1 cellular context compared by ENCODE assay signal in the genomic region with DNA sequence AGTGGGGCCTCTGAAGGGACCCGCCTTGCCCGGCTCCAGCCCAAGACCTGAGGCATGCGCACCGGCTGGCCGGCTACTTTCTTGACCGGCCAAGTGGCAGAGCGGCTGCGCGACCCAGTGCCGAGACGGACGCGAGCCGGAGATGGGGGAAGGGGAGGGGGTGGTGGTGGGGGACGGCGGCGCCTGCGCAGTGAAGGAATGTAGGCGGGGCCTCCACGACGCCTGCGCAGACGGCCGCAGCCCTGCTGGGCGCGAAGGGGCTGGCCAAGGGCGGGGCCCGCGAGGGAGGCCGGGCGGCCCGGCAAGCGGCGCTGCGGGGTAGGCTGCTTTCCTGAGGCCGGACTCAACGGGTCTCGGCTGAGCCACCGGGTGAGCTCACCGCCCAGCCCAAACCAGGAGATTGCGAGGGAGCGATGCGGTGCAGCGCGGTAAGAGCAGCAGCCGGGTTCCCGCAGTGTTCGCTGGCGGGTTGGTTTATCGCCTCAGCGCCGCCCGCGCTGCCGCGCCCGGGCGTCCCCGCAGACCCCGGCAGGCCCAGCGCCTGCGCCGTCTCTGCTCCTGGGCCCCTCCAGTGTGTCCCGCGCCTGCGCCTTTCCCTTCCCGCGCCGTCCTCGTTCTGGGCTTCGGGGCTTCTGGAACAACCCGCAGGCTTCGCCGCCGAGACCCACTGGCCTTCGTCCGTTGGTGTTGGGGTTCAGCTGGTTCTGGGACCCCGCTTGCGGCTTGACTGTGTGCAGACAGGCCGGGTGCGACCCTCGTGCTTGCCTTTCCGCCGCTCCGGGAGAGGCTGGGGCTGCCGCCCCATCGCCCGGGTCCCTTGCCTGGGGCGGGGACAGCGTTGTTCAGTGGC.
A peak's percentile ranks its signal among the peaks of the same experiment; 100 is the strongest.
TF ChIP-seq lines count a peak whose summit lies in the region.

A gene with protein sequence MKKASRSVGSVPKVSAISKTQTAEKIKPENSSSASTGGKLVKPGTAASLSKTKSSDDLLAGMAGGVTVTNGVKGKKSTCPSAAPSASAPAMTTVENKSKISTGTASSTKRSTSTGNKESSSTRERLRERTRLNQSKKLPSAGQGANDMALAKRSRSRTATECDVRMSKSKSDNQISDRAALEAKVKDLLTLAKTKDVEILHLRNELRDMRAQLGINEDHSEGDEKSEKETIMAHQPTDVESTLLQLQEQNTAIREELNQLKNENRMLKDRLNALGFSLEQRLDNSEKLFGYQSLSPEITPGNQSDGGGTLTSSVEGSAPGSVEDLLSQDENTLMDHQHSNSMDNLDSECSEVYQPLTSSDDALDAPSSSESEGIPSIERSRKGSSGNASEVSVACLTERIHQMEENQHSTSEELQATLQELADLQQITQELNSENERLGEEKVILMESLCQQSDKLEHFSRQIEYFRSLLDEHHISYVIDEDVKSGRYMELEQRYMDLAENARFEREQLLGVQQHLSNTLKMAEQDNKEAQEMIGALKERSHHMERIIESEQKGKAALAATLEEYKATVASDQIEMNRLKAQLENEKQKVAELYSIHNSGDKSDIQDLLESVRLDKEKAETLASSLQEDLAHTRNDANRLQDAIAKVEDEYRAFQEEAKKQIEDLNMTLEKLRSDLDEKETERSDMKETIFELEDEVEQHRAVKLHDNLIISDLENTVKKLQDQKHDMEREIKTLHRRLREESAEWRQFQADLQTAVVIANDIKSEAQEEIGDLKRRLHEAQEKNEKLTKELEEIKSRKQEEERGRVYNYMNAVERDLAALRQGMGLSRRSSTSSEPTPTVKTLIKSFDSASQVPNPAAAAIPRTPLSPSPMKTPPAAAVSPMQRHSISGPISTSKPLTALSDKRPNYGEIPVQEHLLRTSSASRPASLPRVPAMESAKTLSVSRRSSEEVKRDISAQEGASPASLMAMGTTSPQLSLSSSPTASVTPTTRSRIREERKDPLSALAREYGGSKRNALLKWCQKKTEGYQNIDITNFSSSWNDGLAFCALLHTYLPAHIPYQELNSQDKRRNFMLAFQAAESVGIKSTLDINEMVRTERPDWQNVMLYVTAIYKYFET (plus strand): TSS at position 276 of the 850 bp plus-strand sequence. CDS start 31,401 bp downstream, outside the sequence.

TF ChIP-seq in GM12878, 131 proteins besides CTCF, POLR2A, EP300 and RAD21 (continued from another document and continues in another):
- TF ChIP-seq, protein P1, sequence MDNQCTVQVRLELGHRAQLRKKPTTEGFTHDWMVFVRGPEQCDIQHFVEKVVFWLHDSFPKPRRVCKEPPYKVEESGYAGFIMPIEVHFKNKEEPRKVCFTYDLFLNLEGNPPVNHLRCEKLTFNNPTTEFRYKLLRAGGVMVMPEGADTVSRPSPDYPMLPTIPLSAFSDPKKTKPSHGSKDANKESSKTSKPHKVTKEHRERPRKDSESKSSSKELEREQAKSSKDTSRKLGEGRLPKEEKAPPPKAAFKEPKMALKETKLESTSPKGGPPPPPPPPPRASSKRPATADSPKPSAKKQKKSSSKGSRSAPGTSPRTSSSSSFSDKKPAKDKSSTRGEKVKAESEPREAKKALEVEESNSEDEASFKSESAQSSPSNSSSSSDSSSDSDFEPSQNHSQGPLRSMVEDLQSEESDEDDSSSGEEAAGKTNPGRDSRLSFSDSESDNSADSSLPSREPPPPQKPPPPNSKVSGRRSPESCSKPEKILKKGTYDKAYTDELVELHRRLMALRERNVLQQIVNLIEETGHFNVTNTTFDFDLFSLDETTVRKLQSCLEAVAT (IDR thresholded peaks at IDR 0.05) = no peak
- TF ChIP-seq ZNF592 (IDR thresholded peaks at IDR 0.05) (no peak), BRCA1 (IDR thresholded peaks at IDR 0.05; ENCODE audit: low read depth, low read length) (no peak), ASH2L (IDR thresholded peaks at IDR 0.05; ENCODE audit: borderline replicate concordance, low read depth) (no peak), ZNF274 (IDR thresholded peaks at IDR 0.05; ENCODE audit: insufficient read depth, insufficient read length) (no peak), USF2 (IDR thresholded peaks at IDR 0.05; ENCODE audit: borderline replicate concordance, low read depth, low read length) (no peak), GABPA (IDR thresholded peaks at IDR 0.05; ENCODE audit: low read depth) (no peak), POU2F2 (IDR thresholded peaks at IDR 0.05; ENCODE audit: borderline replicate concordance, low read depth, low read length) (peak; percentile 70; the same call in 1 of the 3 replicates), SMAD5 (IDR thresholded peaks at IDR 0.05; ENCODE audit: low read depth) (peak; percentile 74), CHD1 (IDR thresholded peaks at IDR 0.05; ENCODE audit: low read depth, low read length) (no peak), NFIC (IDR thresholded peaks at IDR 0.05; ENCODE audit: low read depth, low read length) (no peak), EED (IDR thresholded peaks at IDR 0.05; ENCODE audit: low read depth) (no peak; the same call in 1 of the 2 replicates), EGR1 (IDR thresholded peaks at IDR 0.05; ENCODE audit: borderline replicate concordance in 1 of 2, low read depth in 2 of 2, low read length in 2 of 2) (no peak), ZZZ3 (IDR thresholded peaks at IDR 0.05; ENCODE audit: control insufficient read depth, insufficient read length, low read depth) (no peak), KDM1A (IDR thresholded peaks at IDR 0.05; ENCODE audit: borderline replicate concordance) (no peak)
- TF ChIP-seq, protein P2, sequence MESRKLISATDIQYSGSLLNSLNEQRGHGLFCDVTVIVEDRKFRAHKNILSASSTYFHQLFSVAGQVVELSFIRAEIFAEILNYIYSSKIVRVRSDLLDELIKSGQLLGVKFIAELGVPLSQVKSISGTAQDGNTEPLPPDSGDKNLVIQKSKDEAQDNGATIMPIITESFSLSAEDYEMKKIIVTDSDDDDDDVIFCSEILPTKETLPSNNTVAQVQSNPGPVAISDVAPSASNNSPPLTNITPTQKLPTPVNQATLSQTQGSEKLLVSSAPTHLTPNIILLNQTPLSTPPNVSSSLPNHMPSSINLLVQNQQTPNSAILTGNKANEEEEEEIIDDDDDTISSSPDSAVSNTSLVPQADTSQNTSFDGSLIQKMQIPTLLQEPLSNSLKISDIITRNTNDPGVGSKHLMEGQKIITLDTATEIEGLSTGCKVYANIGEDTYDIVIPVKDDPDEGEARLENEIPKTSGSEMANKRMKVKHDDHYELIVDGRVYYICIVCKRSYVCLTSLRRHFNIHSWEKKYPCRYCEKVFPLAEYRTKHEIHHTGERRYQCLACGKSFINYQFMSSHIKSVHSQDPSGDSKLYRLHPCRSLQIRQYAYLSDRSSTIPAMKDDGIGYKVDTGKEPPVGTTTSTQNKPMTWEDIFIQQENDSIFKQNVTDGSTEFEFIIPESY (IDR thresholded peaks at IDR 0.05) = no peak
- TF ChIP-seq, protein P3, sequence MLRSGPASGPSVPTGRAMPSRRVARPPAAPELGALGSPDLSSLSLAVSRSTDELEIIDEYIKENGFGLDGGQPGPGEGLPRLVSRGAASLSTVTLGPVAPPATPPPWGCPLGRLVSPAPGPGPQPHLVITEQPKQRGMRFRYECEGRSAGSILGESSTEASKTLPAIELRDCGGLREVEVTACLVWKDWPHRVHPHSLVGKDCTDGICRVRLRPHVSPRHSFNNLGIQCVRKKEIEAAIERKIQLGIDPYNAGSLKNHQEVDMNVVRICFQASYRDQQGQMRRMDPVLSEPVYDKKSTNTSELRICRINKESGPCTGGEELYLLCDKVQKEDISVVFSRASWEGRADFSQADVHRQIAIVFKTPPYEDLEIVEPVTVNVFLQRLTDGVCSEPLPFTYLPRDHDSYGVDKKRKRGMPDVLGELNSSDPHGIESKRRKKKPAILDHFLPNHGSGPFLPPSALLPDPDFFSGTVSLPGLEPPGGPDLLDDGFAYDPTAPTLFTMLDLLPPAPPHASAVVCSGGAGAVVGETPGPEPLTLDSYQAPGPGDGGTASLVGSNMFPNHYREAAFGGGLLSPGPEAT (IDR thresholded peaks at IDR 0.05; ENCODE audit: low read depth) = no peak
- TF ChIP-seq, protein P4, sequence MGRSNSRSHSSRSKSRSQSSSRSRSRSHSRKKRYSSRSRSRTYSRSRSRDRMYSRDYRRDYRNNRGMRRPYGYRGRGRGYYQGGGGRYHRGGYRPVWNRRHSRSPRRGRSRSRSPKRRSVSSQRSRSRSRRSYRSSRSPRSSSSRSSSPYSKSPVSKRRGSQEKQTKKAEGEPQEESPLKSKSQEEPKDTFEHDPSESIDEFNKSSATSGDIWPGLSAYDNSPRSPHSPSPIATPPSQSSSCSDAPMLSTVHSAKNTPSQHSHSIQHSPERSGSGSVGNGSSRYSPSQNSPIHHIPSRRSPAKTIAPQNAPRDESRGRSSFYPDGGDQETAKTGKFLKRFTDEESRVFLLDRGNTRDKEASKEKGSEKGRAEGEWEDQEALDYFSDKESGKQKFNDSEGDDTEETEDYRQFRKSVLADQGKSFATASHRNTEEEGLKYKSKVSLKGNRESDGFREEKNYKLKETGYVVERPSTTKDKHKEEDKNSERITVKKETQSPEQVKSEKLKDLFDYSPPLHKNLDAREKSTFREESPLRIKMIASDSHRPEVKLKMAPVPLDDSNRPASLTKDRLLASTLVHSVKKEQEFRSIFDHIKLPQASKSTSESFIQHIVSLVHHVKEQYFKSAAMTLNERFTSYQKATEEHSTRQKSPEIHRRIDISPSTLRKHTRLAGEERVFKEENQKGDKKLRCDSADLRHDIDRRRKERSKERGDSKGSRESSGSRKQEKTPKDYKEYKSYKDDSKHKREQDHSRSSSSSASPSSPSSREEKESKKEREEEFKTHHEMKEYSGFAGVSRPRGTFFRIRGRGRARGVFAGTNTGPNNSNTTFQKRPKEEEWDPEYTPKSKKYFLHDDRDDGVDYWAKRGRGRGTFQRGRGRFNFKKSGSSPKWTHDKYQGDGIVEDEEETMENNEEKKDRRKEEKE (IDR thresholded peaks at IDR 0.05) = no peak
- TF ChIP-seq, protein P5, sequence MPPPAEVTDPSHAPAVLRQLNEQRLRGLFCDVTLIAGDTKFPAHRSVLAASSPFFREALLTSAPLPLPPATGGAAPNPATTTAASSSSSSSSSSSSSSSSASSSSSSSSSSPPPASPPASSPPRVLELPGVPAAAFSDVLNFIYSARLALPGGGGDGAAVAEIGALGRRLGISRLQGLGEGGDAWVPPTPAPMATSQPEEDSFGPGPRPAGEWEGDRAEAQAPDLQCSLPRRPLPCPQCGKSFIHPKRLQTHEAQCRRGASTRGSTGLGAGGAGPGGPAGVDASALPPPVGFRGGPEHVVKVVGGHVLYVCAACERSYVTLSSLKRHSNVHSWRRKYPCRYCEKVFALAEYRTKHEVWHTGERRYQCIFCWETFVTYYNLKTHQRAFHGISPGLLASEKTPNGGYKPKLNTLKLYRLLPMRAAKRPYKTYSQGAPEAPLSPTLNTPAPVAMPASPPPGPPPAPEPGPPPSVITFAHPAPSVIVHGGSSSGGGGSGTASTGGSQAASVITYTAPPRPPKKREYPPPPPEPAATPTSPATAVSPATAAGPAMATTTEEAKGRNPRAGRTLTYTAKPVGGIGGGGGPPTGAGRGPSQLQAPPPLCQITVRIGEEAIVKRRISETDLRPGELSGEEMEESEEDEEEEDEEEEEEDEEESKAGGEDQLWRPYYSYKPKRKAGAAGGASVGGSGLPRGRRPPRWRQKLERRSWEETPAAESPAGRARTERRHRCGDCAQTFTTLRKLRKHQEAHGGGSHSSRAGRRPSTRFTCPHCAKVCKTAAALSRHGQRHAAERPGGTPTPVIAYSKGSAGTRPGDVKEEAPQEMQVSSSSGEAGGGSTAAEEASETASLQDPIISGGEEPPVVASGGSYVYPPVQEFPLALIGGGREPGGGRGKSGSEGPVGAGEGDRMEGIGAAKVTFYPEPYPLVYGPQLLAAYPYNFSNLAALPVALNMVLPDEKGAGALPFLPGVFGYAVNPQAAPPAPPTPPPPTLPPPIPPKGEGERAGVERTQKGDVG (CRISPR knock-in tag; IDR thresholded peaks at IDR 0.05) = no peak
